In the genomic region with DNA sequence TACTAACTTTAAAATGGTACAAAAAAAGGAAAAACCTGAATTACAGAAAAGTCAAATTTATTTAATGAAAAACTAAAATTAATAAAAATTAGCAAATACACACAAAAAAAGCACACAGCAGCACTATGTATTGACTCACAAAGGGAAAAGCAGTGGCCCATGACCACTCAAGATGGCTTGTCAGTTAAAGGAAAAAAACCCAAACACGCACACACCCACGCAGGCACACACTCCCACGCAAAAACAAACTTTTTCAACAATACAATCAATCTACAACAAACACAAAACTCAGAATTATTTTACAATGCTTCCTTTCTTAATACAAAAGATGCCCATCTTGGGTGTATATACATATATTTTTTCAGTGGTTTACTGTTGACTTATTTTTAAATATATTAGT, we compare ENCODE assay signal across 19 cellular contexts.
"Had no signal": no experiment of that assay in that cellular context is flagged by ENCODE, and none has a peak within 500 bp of the region (broad histone marks: within the 10 kb centered on the region; RNA-seq: fewer than 3 reads in every experiment).

No MANE protein-coding gene starts in this region.

- DNase-seq: activated CD4-positive, alpha-beta memory T cell treated with anti-CD3 and anti-CD28 coated beads for 36 hours; activated CD8-positive, alpha-beta memory T cell treated with anti-CD3 and anti-CD28 coated beads, Interleukin-2, amount 50 U/mL, for 4 hours; activated naive CD4-positive, alpha-beta T cell treated with anti-CD3 and anti-CD28 coated beads, Interleukin-2, amount 10 ng/mL, durations not matched to agents 7 days and 5 days; caudate nucleus; colonic mucosa; effector CD4-positive, alpha-beta T cell; foreskin keratinocyte; heart right ventricle; left ventricle myocardium superior; mesenchymal stem cell; psoas muscle; spleen; stimulated activated CD4-positive, alpha-beta T cell treated with anti-CD3 and anti-CD28 coated beads, Interleukin-1b, Interleukin-23, amount 100 ng/mL, for 48 hours; stimulated activated naive CD4-positive, alpha-beta T cell; substantia nigra; trophoblast cell had no signal

- H3K27ac ChIP-seq: colonic mucosa, foreskin keratinocyte, VCaP had no signal

- H3K9me3 ChIP-seq: colonic mucosa, heart right ventricle, psoas muscle, spleen had no signal

- H3K4me3 ChIP-seq: colonic mucosa, heart right ventricle, psoas muscle, spleen had no signal

- H3K27me3 ChIP-seq: colonic mucosa, foreskin keratinocyte, heart right ventricle, spleen had no signal

- ATAC-seq: foreskin keratinocyte; heart right ventricle; left ventricle myocardium superior; natural killer cell treated with Interleukin-12 subunit alpha and Interleukin-12 subunit beta and Interleukin-15 and Interleukin-18, amount 100 ng/mL, for 72 hours; psoas muscle; sciatic nerve had no signal

- H3K36me3 ChIP-seq: colonic mucosa had no signal
